In genomic region chr20:60050193-60050960, GRCh38 we compare ENCODE assay signal across 1 cellular context.
TF ChIP-seq lines count a peak whose summit lies in the region.

No MANE protein-coding gene starts in this region.

TF ChIP-seq in Ishikawa, 13 proteins besides CTCF, POLR2A, EP300 and RAD21 (continued from another document):
- TF ChIP-seq TAF1 (IDR thresholded peaks at IDR 0.05; ENCODE audit: low read depth) (no peak), ZBTB7A (IDR thresholded peaks at IDR 0.05; ENCODE audit: low read depth) (no peak), CREB1 (IDR thresholded peaks at IDR 0.05; ENCODE audit: low read depth) (no peak), TCF12 (IDR thresholded peaks at IDR 0.05; ENCODE audit: low read depth) (no peak), NFIC (IDR thresholded peaks at IDR 0.05) (no peak), CEBPB (IDR thresholded peaks at IDR 0.05) (no peak), FOXM1 (IDR thresholded peaks at IDR 0.05; ENCODE audit: borderline replicate concordance, low read depth) (no peak), MAX (IDR thresholded peaks at IDR 0.05) (no peak), YY1 (IDR thresholded peaks at IDR 0.05; ENCODE audit: low read depth) (no peak)
TF ChIP-seq in Ishikawa: peak in this region for 0.
